Comparison of ENCODE assay signal across 8 cellular contexts in genomic region chr12:116358850-116359761, GRCh38.
DNase-seq lines count a peak whose midpoint lies in the region; ATAC-seq and TF ChIP-seq lines count a peak whose summit lies in the region.

No MANE protein-coding gene starts in this region.

- H2AFZ ChIP-seq in PC-3 (ENCODE audit: low read length): no peak overlapping the region

- H3K79me2 ChIP-seq in PC-3 (ENCODE audit: low read length): no peaks in the 10 kb centered on the region

- H3K9ac ChIP-seq in PC-3 (ENCODE audit: low read length): no peak overlapping the region

- no peaks in the 10 kb centered on the region for H3K4me1 ChIP-seq in PC-3 (ENCODE audit: insufficient read depth, low read length)
- H3K4me1 ChIP-seq in naive thymus-derived CD4-positive, alpha-beta T cell (ENCODE audit: control insufficient read depth in 2 of 2, insufficient read depth in 2 of 2, low read length in 2 of 2): peaks cover 15 to 27% of the 10 kb centered on the region in 2 donors

- H3K4me3 ChIP-seq in PC-3 (ENCODE audit: low read length) (no peak overlapping the region), fibroblast of mammary gland (ENCODE audit: control insufficient read depth, low read depth, low read length) (peak overlapping the region; percentile 20)
- H3K4me3 ChIP-seq in naive thymus-derived CD4-positive, alpha-beta T cell (ENCODE audit: low read length): peak overlapping the region; percentile 49

- CTCF ChIA-PET in PC-3 (lab: Charles Lee): no interaction called here
- CTCF ChIA-PET in naive thymus-derived CD4-positive, alpha-beta T cell (lab: Charles Lee): interaction anchor here (0.6 kb wide), 1 partner anchor 218 kb away, joined by 3 read pairs; no protein-coding TSS in a partner anchor

- BruUV-seq in PC-3 (replicated peaks; lab: Mats Ljungman, UMichigan): no TSS peak

- H3K9me2 ChIP-seq in PC-3 (replicated peaks; ENCODE audit: low read length): no peaks in the 10 kb centered on the region

- H4K20me1 ChIP-seq in PC-3 (ENCODE audit: low read length): no peaks in the 10 kb centered on the region

- no peak overlapping the region for H3K27ac ChIP-seq in PC-3 (ENCODE audit: low read length)
- H3K27ac ChIP-seq in naive thymus-derived CD4-positive, alpha-beta T cell (ENCODE audit: low read depth, low read length): peak overlapping the region; percentile 58

- H3K27me3 Mint-ChIP-seq in activated T-helper 1 cell treated with anti-CD3 and anti-CD28 coated beads, Interleukin-12 subunit alpha, Interleukin-12 subunit beta, Interleukin-2, Interleukin-4 antibody, amounts not matched to agents 30 ng/mL and 10 ng/mL and 1 ng/mL, durations not matched to agents 14 hours and 24 hours and 36 hours (ENCODE audit: insufficient read depth): peaks cover 4% of the 10 kb centered on the region
- no peaks in the 10 kb centered on the region for H3K27me3 Mint-ChIP-seq in naive thymus-derived CD4-positive, alpha-beta T cell

- H3K36me3 ChIP-seq in PC-3 (ENCODE audit: low read depth, low read length): no peaks in the 10 kb centered on the region
- no peaks in the 10 kb centered on the region for H3K36me3 ChIP-seq in naive thymus-derived CD4-positive, alpha-beta T cell (ENCODE audit: control insufficient read depth in 2 of 3, insufficient read depth in 3 of 3, low read length in 3 of 3)

- intact Hi-C loops in PC-3 (cut with micrococcal nuclease): no loop called here
- intact Hi-C loops in activated T-helper 1 cell treated with anti-CD3 and anti-CD28 coated beads, Interleukin-12 subunit alpha, Interleukin-12 subunit beta, Interleukin-2, Interleukin-4 antibody, amounts not matched to agents 30 ng/mL and 10 ng/mL and 1 ng/mL, durations not matched to agents 14 hours and 24 hours and 36 hours (cut with micrococcal nuclease): loop anchor here (1.0 to 2.0 kb wide), 4 partner anchors 34 to 201 kb away; partner anchors contain the start of gene MED13L
- intact Hi-C loops in naive thymus-derived CD4-positive, alpha-beta T cell (cut with micrococcal nuclease): loop anchor here (1.0 to 5.0 kb wide), 3 partner anchors 37 to 198 kb away; partner anchors contain the start of genes MED13L (in 2 of the 2) and MAP1LC3B2 (in 1 of the 2)

- TF ChIP-seq CTCF in PC-3 (conservative IDR thresholded peaks at IDR 0.05; ENCODE audit: low read depth, low read length) (no peak), fibroblast of mammary gland (conservative IDR thresholded peaks at IDR 0.05; ENCODE audit: control insufficient read depth, insufficient read depth, low read depth, low read length) (no peak)

- POLR2A ChIA-PET in PC-3 (lab: Charles Lee; ENCODE audit: unreplicated experiment): no interaction called here
- POLR2A ChIA-PET in naive thymus-derived CD4-positive, alpha-beta T cell (lab: Charles Lee): interaction anchor here (0.6 to 1.0 kb wide), 2 partner anchors 8 to 254 kb away, joined by 3 read pairs; no protein-coding TSS in a partner anchor

- peak; percentile 46 for ATAC-seq in PC-3
- peak; percentile 93 for ATAC-seq in naive thymus-derived CD4-positive, alpha-beta T cell

- no peak overlapping the region for H3K4me2 ChIP-seq in PC-3 (ENCODE audit: low read length)

- no peaks in the 10 kb centered on the region for H3F3A ChIP-seq in PC-3 (ENCODE audit: low read length, unreplicated experiment)

- peaks cover 33% of the 10 kb centered on the region for H3K4me1 Mint-ChIP-seq in activated T-helper 1 cell treated with anti-CD3 and anti-CD28 coated beads, Interleukin-12 subunit alpha, Interleukin-12 subunit beta, Interleukin-2, Interleukin-4 antibody, amounts not matched to agents 30 ng/mL and 10 ng/mL and 1 ng/mL, durations not matched to agents 14 hours and 24 hours and 36 hours (ENCODE audit: low read depth)
- H3K4me1 Mint-ChIP-seq in naive thymus-derived CD4-positive, alpha-beta T cell: peaks cover 21 to 43% (median 31%) of the 10 kb centered on the region in 7 donors

- no peaks in the 10 kb centered on the region for H3K9me3 Mint-ChIP-seq in activated T-helper 1 cell treated with anti-CD3 and anti-CD28 coated beads, Interleukin-12 subunit alpha, Interleukin-12 subunit beta, Interleukin-2, Interleukin-4 antibody, amounts not matched to agents 30 ng/mL and 10 ng/mL and 1 ng/mL, durations not matched to agents 14 hours and 24 hours and 36 hours
- peaks cover 0 to 5% (median 0%) of the 10 kb centered on the region in 11 donors for H3K9me3 Mint-ChIP-seq in naive thymus-derived CD4-positive, alpha-beta T cell

- H3K36me3 Mint-ChIP-seq in activated T-helper 1 cell treated with anti-CD3 and anti-CD28 coated beads, Interleukin-12 subunit alpha, Interleukin-12 subunit beta, Interleukin-2, Interleukin-4 antibody, amounts not matched to agents 30 ng/mL and 10 ng/mL and 1 ng/mL, durations not matched to agents 14 hours and 24 hours and 36 hours (ENCODE audit: low read depth): no peaks in the 10 kb centered on the region
- H3K36me3 Mint-ChIP-seq in naive thymus-derived CD4-positive, alpha-beta T cell: peaks cover 0 to 2% (median 0%) of the 10 kb centered on the region in 5 donors

- H3K4me3 Mint-ChIP-seq in activated T-helper 1 cell treated with anti-CD3 and anti-CD28 coated beads, Interleukin-12 subunit alpha, Interleukin-12 subunit beta, Interleukin-2, Interleukin-4 antibody, amounts not matched to agents 30 ng/mL and 10 ng/mL and 1 ng/mL, durations not matched to agents 14 hours and 24 hours and 36 hours: peak overlapping the region; percentile 56
- peak overlapping the region; percentile 77 to 88 (median 84) for H3K4me3 Mint-ChIP-seq in naive thymus-derived CD4-positive, alpha-beta T cell

- DNase-seq in NCI-H146 (lab: John Stamatoyannopoulos, UW) (peak; percentile 18), NCI-H146 treated with DMSO at 0.1 percent for 48 hours (lab: John Stamatoyannopoulos, UW; ENCODE audit: unreplicated experiment) (no peak), HS-27A (ENCODE audit: low read depth) (peak; percentile 50), PC-3 (peak; percentile 44), fibroblast of mammary gland (ENCODE audit: low read depth) (peak; percentile 94)
- peak; percentile 58 for DNase-seq in activated T-helper 1 cell treated with anti-CD3 and anti-CD28 coated beads, Interleukin-12 subunit alpha, Interleukin-12 subunit beta, Interleukin-2, Interleukin-4 antibody, amounts not matched to agents 30 ng/mL and 10 ng/mL and 1 ng/mL, durations not matched to agents 14 hours and 24 hours and 36 hours (ENCODE audit: low spot score)
- peak; percentile 45 to 74 (median 57) for DNase-seq in naive thymus-derived CD4-positive, alpha-beta T cell
- DNase-seq in stimulated activated CD8-positive, alpha-beta memory T cell treated with anti-CD3 and anti-CD28 coated beads, Interleukin-7, amount 100 ng/mL, for 4 hours (ENCODE audit: low read depth in 2 of 2): peak; percentile 62 to 65

- peak overlapping the region; percentile 85 for H3K27ac Mint-ChIP-seq in activated T-helper 1 cell treated with anti-CD3 and anti-CD28 coated beads, Interleukin-12 subunit alpha, Interleukin-12 subunit beta, Interleukin-2, Interleukin-4 antibody, amounts not matched to agents 30 ng/mL and 10 ng/mL and 1 ng/mL, durations not matched to agents 14 hours and 24 hours and 36 hours
- H3K27ac Mint-ChIP-seq in naive thymus-derived CD4-positive, alpha-beta T cell: peak overlapping the region; percentile 75 to 90 (median 86)

- H3K27me3 ChIP-seq in PC-3 (ENCODE audit: low read length): no peaks in the 10 kb centered on the region
- no peaks in the 10 kb centered on the region for H3K27me3 ChIP-seq in naive thymus-derived CD4-positive, alpha-beta T cell (ENCODE audit: control insufficient read depth in 2 of 2, insufficient read depth in 2 of 2, low read length in 2 of 2)

- no peaks in the 10 kb centered on the region for H3K9me3 ChIP-seq in PC-3 (ENCODE audit: low read length)
- no peaks in the 10 kb centered on the region for H3K9me3 ChIP-seq in naive thymus-derived CD4-positive, alpha-beta T cell (ENCODE audit: control insufficient read depth in 2 of 3, low read length in 3 of 3)
